In genomic region chr9:8553444-8553843, GRCh38 we compare ENCODE assay signal across 27 cellular contexts.
"Had no signal": no experiment of that assay in that cellular context is flagged by ENCODE, and none has a peak within 500 bp of the region (broad histone marks: within the 10 kb centered on the region; RNA-seq: fewer than 3 reads in every experiment).

No MANE protein-coding gene starts in this region.

- H3K4me3 Mint-ChIP-seq: activated CD4-positive, alpha-beta memory T cell treated with anti-CD3 and anti-CD28 coated beads, Interleukin-2, amount 10 ng/mL, durations not matched to agents 7 days and 5 days; activated CD4-positive, alpha-beta T cell treated with anti-CD3 and anti-CD28 coated beads for 36 hours; activated naive CD4-positive, alpha-beta T cell treated with anti-CD3 and anti-CD28 coated beads for 36 hours; activated naive CD8-positive, alpha-beta T cell; activated T-helper 17 cell treated with anti-CD3 and anti-CD28 coated beads, Interleukin-2, amount 50 U/mL, for 72 hours had no signal

- DNase-seq: activated CD4-positive, alpha-beta memory T cell treated with anti-CD3 and anti-CD28 coated beads, Interleukin-2, amount 10 ng/mL, durations not matched to agents 7 days and 5 days; activated CD4-positive, alpha-beta T cell treated with anti-CD3 and anti-CD28 coated beads for 36 hours; activated CD4-positive, alpha-beta T cell treated with anti-CD3 and anti-CD28 coated beads, Interleukin-2, amount 50 U/mL, for 1 hour; activated gamma-delta T cell; activated naive CD4-positive, alpha-beta T cell treated with anti-CD3 and anti-CD28 coated beads for 36 hours; activated T-cell treated with anti-CD3 and anti-CD28 coated beads for 4 hours; activated T-cell treated with anti-CD3 and anti-CD28 coated beads, Interleukin-2, amount 50 U/mL, for 48 hours; central memory CD4-positive, alpha-beta T cell; Karpas-422; NCI-H1092; NCI-H1417 treated with DMSO at 0.1 percent for 48 hours; NCI-H1694; NCI-H2029 treated with DMSO at 0.1 percent for 48 hours; NCI-H510A treated with DMSO at 0.1 percent for 48 hours; NCI-H69; NK-92 treated with Interleukin-12 subunit alpha and Interleukin-12 subunit beta, amount 100 ng/mL, for 24 hours; OCI-M1; Peyer's patch; Right ventricle myocardium superior; SJCRH30; SK-N-SH; T-helper 1 cell; WERI-Rb-1 had no signal

- H3K4me3 ChIP-seq: K562, Peyer's patch, SJCRH30 had no signal

- H3K4me1 Mint-ChIP-seq: activated CD4-positive, alpha-beta memory T cell treated with anti-CD3 and anti-CD28 coated beads, Interleukin-2, amount 10 ng/mL, durations not matched to agents 7 days and 5 days; activated CD4-positive, alpha-beta T cell treated with anti-CD3 and anti-CD28 coated beads for 36 hours; activated T-helper 17 cell treated with anti-CD3 and anti-CD28 coated beads, Interleukin-2, amount 50 U/mL, for 72 hours had no signal

- H3K9me2 ChIP-seq: SK-N-SH had no signal

- H3K27ac Mint-ChIP-seq: activated CD4-positive, alpha-beta memory T cell treated with anti-CD3 and anti-CD28 coated beads, Interleukin-2, amount 10 ng/mL, durations not matched to agents 7 days and 5 days; activated CD4-positive, alpha-beta T cell treated with anti-CD3 and anti-CD28 coated beads for 36 hours; activated naive CD4-positive, alpha-beta T cell treated with anti-CD3 and anti-CD28 coated beads for 36 hours; activated naive CD8-positive, alpha-beta T cell; activated T-helper 17 cell treated with anti-CD3 and anti-CD28 coated beads, Interleukin-2, amount 50 U/mL, for 72 hours had no signal

- H3K36me3 Mint-ChIP-seq: activated naive CD8-positive, alpha-beta T cell had no signal

- H3K4me1 ChIP-seq: Peyer's patch, SJCRH30 had no signal

- H3K27ac ChIP-seq: Peyer's patch, RWPE1, SJCRH30, WERI-Rb-1 had no signal

- H3K9ac ChIP-seq: SK-N-SH had no signal

- ATAC-seq: activated CD4-positive, alpha-beta T cell treated with anti-CD3 and anti-CD28 coated beads for 36 hours; activated T-helper 17 cell treated with anti-CD3 and anti-CD28 coated beads, Interleukin-2, amount 50 U/mL, for 72 hours; K562 had no signal

- H3K9me3 Mint-ChIP-seq: activated CD4-positive, alpha-beta memory T cell treated with anti-CD3 and anti-CD28 coated beads, Interleukin-2, amount 10 ng/mL, durations not matched to agents 7 days and 5 days; activated naive CD4-positive, alpha-beta T cell treated with anti-CD3 and anti-CD28 coated beads for 36 hours; activated T-helper 17 cell treated with anti-CD3 and anti-CD28 coated beads, Interleukin-2, amount 50 U/mL, for 72 hours had no signal

- FAIRE-seq: K562 had no signal

- H3K36me3 ChIP-seq: Peyer's patch, SJCRH30, WERI-Rb-1 had no signal

- H3K27me3 Mint-ChIP-seq: activated CD4-positive, alpha-beta memory T cell treated with anti-CD3 and anti-CD28 coated beads, Interleukin-2, amount 10 ng/mL, durations not matched to agents 7 days and 5 days; activated CD4-positive, alpha-beta T cell treated with anti-CD3 and anti-CD28 coated beads for 36 hours; activated naive CD8-positive, alpha-beta T cell; activated T-helper 17 cell treated with anti-CD3 and anti-CD28 coated beads, Interleukin-2, amount 50 U/mL, for 72 hours had no signal

- H3K4me2 ChIP-seq: SK-N-SH had no signal

- H3K27me3 ChIP-seq: Peyer's patch, SJCRH30 had no signal

- H3K9me3 ChIP-seq: Peyer's patch, SJCRH30, SK-N-SH had no signal
